Comparison of ENCODE assay signal across 1 cellular context in the genomic region with DNA sequence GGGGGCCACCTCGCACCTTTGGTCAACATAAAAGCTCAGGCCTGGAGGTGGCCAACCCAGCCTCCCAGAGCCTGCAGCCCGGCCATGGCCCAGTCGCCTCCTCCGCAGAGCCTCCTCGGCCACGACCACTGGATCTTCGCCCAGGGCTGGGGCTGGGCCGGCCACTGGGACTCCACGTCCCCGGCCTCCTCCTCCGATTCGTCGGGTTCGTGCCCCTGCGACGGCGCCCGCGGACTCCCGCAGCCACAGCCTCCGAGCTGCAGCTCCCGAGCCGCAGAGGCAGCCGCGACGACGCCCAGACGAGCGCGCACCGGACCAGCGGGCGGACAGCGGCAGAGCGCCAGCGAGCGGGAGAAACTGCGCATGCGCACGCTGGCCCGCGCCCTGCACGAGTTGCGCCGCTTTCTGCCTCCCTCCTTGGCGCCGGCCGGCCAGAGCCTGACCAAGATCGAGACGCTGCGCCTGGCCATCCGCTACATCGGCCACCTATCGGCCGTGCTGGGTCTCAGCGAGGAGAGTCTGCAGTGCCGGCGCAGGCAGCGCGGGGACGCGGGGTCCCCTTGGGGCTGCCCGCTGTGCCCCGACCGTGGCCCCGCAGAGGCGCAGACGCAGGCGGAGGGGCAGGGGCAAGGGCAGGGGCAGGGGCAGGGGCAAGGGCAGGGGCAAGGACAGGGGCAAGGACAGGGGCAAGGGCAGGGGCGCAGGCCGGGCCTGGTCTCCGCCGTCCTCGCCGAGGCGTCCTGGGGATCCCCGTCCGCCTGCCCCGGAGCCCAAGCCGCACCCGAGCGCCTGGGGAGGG.
TF ChIP-seq lines count a peak whose summit lies in the region.

MESP2 (plus strand) TSS at position 59 of the 799 bp plus-strand sequence; CDS start at position 85, 26 bp downstream.

TF ChIP-seq in WTC11, 78 proteins besides CTCF, POLR2A, EP300 and RAD21 (continued from another document and continues in another):
- TF ChIP-seq, protein P1, sequence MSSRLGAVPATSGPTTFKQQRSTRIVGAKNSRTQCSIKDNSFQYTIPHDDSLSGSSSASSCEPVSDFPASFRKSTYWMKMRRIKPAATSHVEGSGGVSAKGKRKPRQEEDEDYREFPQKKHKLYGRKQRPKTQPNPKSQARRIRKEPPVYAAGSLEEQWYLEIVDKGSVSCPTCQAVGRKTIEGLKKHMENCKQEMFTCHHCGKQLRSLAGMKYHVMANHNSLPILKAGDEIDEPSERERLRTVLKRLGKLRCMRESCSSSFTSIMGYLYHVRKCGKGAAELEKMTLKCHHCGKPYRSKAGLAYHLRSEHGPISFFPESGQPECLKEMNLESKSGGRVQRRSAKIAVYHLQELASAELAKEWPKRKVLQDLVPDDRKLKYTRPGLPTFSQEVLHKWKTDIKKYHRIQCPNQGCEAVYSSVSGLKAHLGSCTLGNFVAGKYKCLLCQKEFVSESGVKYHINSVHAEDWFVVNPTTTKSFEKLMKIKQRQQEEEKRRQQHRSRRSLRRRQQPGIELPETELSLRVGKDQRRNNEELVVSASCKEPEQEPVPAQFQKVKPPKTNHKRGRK (CRISPR knock-in tag; IDR thresholded peaks at IDR 0.05; ENCODE audit: borderline replicate concordance), result no peak
- TF ChIP-seq, protein P2, sequence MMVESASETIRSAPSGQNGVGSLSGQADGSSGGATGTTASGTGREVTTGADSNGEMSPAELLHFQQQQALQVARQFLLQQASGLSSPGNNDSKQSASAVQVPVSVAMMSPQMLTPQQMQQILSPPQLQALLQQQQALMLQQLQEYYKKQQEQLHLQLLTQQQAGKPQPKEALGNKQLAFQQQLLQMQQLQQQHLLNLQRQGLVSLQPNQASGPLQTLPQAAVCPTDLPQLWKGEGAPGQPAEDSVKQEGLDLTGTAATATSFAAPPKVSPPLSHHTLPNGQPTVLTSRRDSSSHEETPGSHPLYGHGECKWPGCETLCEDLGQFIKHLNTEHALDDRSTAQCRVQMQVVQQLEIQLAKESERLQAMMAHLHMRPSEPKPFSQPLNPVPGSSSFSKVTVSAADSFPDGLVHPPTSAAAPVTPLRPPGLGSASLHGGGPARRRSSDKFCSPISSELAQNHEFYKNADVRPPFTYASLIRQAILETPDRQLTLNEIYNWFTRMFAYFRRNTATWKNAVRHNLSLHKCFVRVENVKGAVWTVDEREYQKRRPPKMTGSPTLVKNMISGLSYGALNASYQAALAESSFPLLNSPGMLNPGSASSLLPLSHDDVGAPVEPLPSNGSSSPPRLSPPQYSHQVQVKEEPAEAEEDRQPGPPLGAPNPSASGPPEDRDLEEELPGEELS (CRISPR knock-in tag; IDR thresholded peaks at IDR 0.05), result peak; percentile 98
- TF ChIP-seq SP1 (CRISPR knock-in tag; conservative IDR thresholded peaks at IDR 0.05) (peak; percentile 53), SOX15 (CRISPR knock-in tag; IDR thresholded peaks at IDR 0.05) (no peak), RORB (CRISPR knock-in tag; IDR thresholded peaks at IDR 0.05) (no peak), NR2C2 (CRISPR knock-in tag; IDR thresholded peaks at IDR 0.05) (no peak; the same call in 1 of the 2 replicates), NR3C1 (CRISPR knock-in tag; conservative IDR thresholded peaks at IDR 0.05; ENCODE audit: low read depth) (peak; percentile 97), TEAD1 (CRISPR knock-in tag; IDR thresholded peaks at IDR 0.05) (peak; percentile 94), E2F4 (CRISPR knock-in tag; IDR thresholded peaks at IDR 0.05; ENCODE audit: borderline replicate concordance, low read depth) (peak; percentile 73; the same call in 1 of the 2 replicates), GRHL2 (CRISPR knock-in tag; IDR thresholded peaks at IDR 0.05; ENCODE audit: insufficient replicate concordance, severe bottlenecking) (no peak), ZNF121 (CRISPR knock-in tag; IDR thresholded peaks at IDR 0.05) (peak; percentile 79), HMGA2 (CRISPR knock-in tag; IDR thresholded peaks at IDR 0.05) (no peak), JAZF1 (CRISPR knock-in tag; IDR thresholded peaks at IDR 0.05) (no peak), STAT6 (CRISPR knock-in tag; conservative IDR thresholded peaks at IDR 0.05; ENCODE audit: low read depth) (no peak), NR1H2 (CRISPR knock-in tag; IDR thresholded peaks at IDR 0.05) (no peak), MXD4 (CRISPR knock-in tag; IDR thresholded peaks at IDR 0.05; ENCODE audit: borderline replicate concordance) (no peak), TEAD4 (CRISPR knock-in tag; IDR thresholded peaks at IDR 0.05) (no peak), E2F5 (CRISPR knock-in tag; IDR thresholded peaks at IDR 0.05) (peak; percentile 95), KAT7 (CRISPR knock-in tag; IDR thresholded peaks at IDR 0.05; ENCODE audit: borderline replicate concordance) (0 out of 2 replicates have a peak, but pooled peaks have one; percentile 92), AR (CRISPR knock-in tag; IDR thresholded peaks at IDR 0.05) (no peak), TCF7 (CRISPR knock-in tag; IDR thresholded peaks at IDR 0.05; ENCODE audit: low read depth) (no peak; the same call in 1 of the 2 replicates), TP53 (CRISPR knock-in tag; IDR thresholded peaks at IDR 0.05) (peak; percentile 97), NFATC4 (CRISPR knock-in tag; IDR thresholded peaks at IDR 0.05) (no peak), EMX1 (CRISPR knock-in tag; IDR thresholded peaks at IDR 0.05) (no peak), ZNF138 (CRISPR knock-in tag; conservative IDR thresholded peaks at IDR 0.05) (peak; percentile 97), JUN (CRISPR knock-in tag; IDR thresholded peaks at IDR 0.05) (no peak), ZNF263 (CRISPR knock-in tag; IDR thresholded peaks at IDR 0.05; ENCODE audit: low read depth) (no peak)
- TF ChIP-seq, protein P3, sequence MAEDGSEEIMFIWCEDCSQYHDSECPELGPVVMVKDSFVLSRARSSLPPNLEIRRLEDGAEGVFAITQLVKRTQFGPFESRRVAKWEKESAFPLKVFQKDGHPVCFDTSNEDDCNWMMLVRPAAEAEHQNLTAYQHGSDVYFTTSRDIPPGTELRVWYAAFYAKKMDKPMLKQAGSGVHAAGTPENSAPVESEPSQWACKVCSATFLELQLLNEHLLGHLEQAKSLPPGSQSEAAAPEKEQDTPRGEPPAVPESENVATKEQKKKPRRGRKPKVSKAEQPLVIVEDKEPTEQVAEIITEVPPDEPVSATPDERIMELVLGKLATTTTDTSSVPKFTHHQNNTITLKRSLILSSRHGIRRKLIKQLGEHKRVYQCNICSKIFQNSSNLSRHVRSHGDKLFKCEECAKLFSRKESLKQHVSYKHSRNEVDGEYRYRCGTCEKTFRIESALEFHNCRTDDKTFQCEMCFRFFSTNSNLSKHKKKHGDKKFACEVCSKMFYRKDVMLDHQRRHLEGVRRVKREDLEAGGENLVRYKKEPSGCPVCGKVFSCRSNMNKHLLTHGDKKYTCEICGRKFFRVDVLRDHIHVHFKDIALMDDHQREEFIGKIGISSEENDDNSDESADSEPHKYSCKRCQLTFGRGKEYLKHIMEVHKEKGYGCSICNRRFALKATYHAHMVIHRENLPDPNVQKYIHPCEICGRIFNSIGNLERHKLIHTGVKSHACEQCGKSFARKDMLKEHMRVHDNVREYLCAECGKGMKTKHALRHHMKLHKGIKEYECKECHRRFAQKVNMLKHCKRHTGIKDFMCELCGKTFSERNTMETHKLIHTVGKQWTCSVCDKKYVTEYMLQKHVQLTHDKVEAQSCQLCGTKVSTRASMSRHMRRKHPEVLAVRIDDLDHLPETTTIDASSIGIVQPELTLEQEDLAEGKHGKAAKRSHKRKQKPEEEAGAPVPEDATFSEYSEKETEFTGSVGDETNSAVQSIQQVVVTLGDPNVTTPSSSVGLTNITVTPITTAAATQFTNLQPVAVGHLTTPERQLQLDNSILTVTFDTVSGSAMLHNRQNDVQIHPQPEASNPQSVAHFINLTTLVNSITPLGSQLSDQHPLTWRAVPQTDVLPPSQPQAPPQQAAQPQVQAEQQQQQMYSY (CRISPR knock-in tag; IDR thresholded peaks at IDR 0.05), result peak; percentile 40
- TF ChIP-seq, protein P4, sequence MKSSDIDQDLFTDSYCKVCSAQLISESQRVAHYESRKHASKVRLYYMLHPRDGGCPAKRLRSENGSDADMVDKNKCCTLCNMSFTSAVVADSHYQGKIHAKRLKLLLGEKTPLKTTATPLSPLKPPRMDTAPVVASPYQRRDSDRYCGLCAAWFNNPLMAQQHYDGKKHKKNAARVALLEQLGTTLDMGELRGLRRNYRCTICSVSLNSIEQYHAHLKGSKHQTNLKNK (CRISPR knock-in tag; IDR thresholded peaks at IDR 0.05), result no peak
- TF ChIP-seq, protein P5, sequence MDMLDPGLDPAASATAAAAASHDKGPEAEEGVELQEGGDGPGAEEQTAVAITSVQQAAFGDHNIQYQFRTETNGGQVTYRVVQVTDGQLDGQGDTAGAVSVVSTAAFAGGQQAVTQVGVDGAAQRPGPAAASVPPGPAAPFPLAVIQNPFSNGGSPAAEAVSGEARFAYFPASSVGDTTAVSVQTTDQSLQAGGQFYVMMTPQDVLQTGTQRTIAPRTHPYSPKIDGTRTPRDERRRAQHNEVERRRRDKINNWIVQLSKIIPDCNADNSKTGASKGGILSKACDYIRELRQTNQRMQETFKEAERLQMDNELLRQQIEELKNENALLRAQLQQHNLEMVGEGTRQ (CRISPR knock-in tag; IDR thresholded peaks at IDR 0.05), result peak; percentile 56; the same call in 1 of the 2 replicates
- TF ChIP-seq, protein P6, sequence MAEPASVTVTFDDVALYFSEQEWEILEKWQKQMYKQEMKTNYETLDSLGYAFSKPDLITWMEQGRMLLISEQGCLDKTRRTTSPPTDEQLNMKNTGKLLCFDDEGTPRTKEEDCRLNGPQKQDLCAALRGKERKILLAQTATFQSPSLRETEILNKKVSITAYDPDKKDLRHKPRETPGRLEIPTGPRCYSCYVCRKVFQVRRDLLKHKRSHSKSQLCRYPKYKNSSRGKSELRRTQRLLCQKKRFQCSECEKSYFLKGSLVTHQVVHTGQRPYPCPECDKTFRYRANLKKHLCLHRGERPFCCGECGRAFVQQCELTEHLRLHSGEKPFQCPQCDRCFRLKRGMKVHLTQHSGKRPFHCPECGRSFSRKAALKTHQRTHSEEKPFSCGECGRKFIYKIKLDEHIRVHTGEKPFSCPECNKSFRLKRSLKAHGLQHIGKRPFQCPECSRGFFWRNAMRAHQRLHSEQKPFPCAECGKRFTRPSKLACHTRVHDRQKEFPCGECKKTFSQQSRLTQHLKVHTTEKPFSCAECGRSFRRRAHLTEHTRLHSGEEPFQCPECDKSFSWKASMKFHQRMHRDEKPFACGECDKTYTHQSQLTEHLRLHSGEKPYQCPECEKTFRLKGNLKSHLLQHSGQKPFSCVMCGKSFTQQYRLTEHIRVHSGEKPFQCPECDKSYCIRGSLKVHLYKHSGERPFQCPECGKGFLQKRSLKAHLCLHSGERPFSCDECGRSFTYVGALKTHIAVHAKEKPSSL (CRISPR knock-in tag; conservative IDR thresholded peaks at IDR 0.05), result no peak
- TF ChIP-seq, protein P7, sequence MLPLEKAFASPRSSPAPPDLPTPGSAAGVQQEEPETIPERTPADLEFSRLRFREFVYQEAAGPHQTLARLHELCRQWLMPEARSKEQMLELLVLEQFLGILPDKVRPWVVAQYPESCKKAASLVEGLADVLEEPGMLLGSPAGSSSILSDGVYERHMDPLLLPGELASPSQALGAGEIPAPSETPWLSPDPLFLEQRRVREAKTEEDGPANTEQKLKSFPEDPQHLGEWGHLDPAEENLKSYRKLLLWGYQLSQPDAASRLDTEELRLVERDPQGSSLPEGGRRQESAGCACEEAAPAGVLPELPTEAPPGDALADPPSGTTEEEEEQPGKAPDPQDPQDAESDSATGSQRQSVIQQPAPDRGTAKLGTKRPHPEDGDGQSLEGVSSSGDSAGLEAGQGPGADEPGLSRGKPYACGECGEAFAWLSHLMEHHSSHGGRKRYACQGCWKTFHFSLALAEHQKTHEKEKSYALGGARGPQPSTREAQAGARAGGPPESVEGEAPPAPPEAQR (CRISPR knock-in tag; IDR thresholded peaks at IDR 0.05), result no peak
